12 cellular contexts compared by ENCODE assay signal in genomic region chr2:149915151-149915550, GRCh38.
"Had no signal": no experiment of that assay in that cellular context is flagged by ENCODE, and none has a peak within 500 bp of the region (broad histone marks: within the 10 kb centered on the region; RNA-seq: fewer than 3 reads in every experiment).

No MANE protein-coding gene starts in this region.

- H2AFZ ChIP-seq: hepatocyte had no signal

- H3K4me3 ChIP-seq: hepatocyte, mucosa of descending colon, right atrium auricular region, uterus had no signal

- H3K27me3 ChIP-seq: foreskin keratinocyte, hepatocyte, right atrium auricular region, uterus had no signal

- FAIRE-seq: small intestine had no signal

- H3K9me3 ChIP-seq: mucosa of descending colon, uterus had no signal

- H3K4me1 ChIP-seq: foreskin keratinocyte, right atrium auricular region, uterus had no signal

- H3K27ac ChIP-seq: foreskin keratinocyte, hepatocyte, right atrium auricular region, uterus had no signal

- H3K36me3 ChIP-seq: right atrium auricular region, uterus had no signal

- DNase-seq: erythroblast; foreskin keratinocyte; head of caudate nucleus; left colon; mucosa of descending colon; naive thymus-derived CD8-positive, alpha-beta T cell; small intestine; stimulated activated CD4-positive, alpha-beta T cell treated with anti-CD3 and anti-CD28 coated beads, Interleukin-12 subunit alpha, Interleukin-12 subunit beta, amount 100 ng/mL, for 4 hours; stimulated activated naive CD4-positive, alpha-beta T cell treated with Interleukin-2 at 50 U/mL for 16 hours; uterus had no signal
